In the genomic region with DNA sequence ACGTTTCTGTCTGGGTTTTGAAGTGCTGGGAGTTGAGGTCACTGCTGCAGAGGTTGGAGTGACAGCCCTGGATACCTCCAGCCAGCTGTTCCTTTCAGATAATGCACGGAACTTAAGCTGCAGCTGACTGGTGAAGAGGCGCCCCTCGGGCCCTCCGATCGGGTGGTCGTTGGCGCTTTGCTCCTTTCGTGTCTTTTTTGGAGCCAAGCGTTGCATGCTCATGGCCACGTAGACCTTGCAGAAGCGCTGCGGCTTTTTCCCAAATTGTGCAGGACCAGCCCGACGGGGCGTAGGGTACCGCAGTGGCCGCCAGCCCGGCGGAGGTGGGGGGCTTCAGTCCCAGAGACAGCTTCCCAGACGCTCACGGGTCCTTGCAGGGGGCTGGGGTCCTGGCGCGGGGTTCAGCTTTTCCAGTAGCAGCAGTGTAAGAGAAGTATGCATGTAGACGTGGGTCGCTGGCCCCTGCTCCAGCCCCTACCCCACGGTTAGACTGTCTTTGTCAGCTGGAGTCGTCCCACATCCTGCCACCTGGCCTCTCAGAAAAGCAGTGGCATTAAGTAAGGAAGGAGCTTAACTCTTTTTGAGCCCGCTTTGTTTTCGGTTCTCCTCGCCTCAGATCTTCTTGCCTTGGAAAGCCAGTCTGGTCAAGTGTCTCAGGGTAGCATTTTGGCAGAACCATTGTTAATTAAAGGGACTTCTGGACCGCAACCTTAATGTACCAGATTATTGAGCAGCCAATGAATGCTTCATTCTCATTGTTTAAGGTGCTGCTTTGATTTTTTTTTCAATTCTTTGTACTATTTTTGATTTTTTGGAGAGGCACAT, we compare ENCODE assay signal across 8 cellular contexts. TPM values are rescaled to one million over a fixed set of nuclear protein-coding genes. Genes with fewer than 3 reads are reported as not detected.
DNase-seq lines count a peak whose midpoint lies in the region; ATAC-seq and TF ChIP-seq lines count a peak whose summit lies in the region.

No MANE protein-coding gene starts in this region.

- H3K27ac ChIP-seq in lung (ENCODE audit: low read depth in 1 of 2, low read length in 1 of 2) (peak overlapping the region in 1 of 2 donors; percentile 94), tibial artery (peak overlapping the region; percentile 79 to 82)

- H3K27me3 ChIP-seq in lung (ENCODE audit: control insufficient read depth, insufficient read depth): no peaks in the 10 kb centered on the region
- no peaks in the 10 kb centered on the region for H3K27me3 ChIP-seq in tibial artery

- no peak for TF ChIP-seq CTCF in lung (IDR thresholded peaks at IDR 0.05; ENCODE audit: control extremely low read depth, extremely low read depth)
- TF ChIP-seq CTCF in tibial artery (IDR thresholded peaks at IDR 0.05): no peak

- H3K36me3 ChIP-seq in lung (ENCODE audit: control insufficient read depth in 2 of 2, insufficient read depth in 2 of 2, low read length in 2 of 2) (peaks cover 0 to 3% of the 10 kb centered on the region in 2 donors), tibial artery (no peaks in the 10 kb centered on the region)

- ATAC-seq in HG03439 (IDR thresholded peaks at IDR 0.05; ENCODE audit: unreplicated experiment) (peak; percentile 1), lung (ENCODE audit: insufficient read depth, low FRiP score) (peak; percentile 7)

- H3K4me1 ChIP-seq in lung (ENCODE audit: control insufficient read depth in 2 of 2, insufficient read depth in 2 of 2, low read length in 2 of 2) (peaks cover 3 to 11% of the 10 kb centered on the region in 2 donors), tibial artery (peaks cover 0 to 41% (median 16%) of the 10 kb centered on the region in 4 donors)

- DNase-seq in NCI-H2171 treated with DMSO at 0.1 percent for 48 hours (lab: John Stamatoyannopoulos, UW) (peak; percentile 33), NCI-H2171 (lab: John Stamatoyannopoulos, UW) (no peak), T-helper 2 cell (peak in 3 of 5 experiments; percentile 39 to 80 (median 58)), ecto neural progenitor cell (ENCODE audit: low spot score) (peak; percentile 65), lung (ENCODE audit: low spot score) (no peak), tibial artery (peak in 1 of 2 donors; percentile 71), AG20443 (ENCODE audit: low spot score) (no peak)

- H3K9me3 ChIP-seq in lung (ENCODE audit: control insufficient read depth in 2 of 2, insufficient read depth in 1 of 2, low read length in 1 of 2) (no peaks in the 10 kb centered on the region), tibial artery (no peaks in the 10 kb centered on the region)

- intact Hi-C loops in tibial artery (cut with DNase I; ENCODE audit: low total_unique reads): loop anchor here (5.0 kb wide), 1 partner anchor 161 kb away; no protein-coding TSS in a partner anchor

- WGBS in lung, 2 donors: 1 to 4% methylated on average over 32 of the region's 32 CpGs

- H3K4me3 ChIP-seq in lung: peak overlapping the region; percentile 63
- H3K4me3 ChIP-seq in tibial artery: peak overlapping the region; percentile 90 to 93

RNA-seq across cellular contexts. Expression of a gene that starts 0.8 kb away (rescaled TPM):
- 10 to 100 TPM; 79.8 to 95.1 TPM for total RNA-seq in lung
- polyA plus RNA-seq in lung: 100 to 1,000 TPM in 1 of 2 donors, 10 to 100 TPM in 1; 13.4 to 396 TPM

Comparison
In these comparisons a context has a peak if more than half of its experiments do, and no peak if none do; other contexts are left out.
1. DNase-seq: peak in NCI-H2171 treated with DMSO at 0.1 percent for 48 hours (single experiment), T-helper 2 cell (3 of 5) and ecto neural progenitor cell (single experiment); none in NCI-H2171 (single experiment), lung (single experiment) and AG20443 (single experiment).